Comparison of ENCODE assay signal across 15 cellular contexts in the genomic region with DNA sequence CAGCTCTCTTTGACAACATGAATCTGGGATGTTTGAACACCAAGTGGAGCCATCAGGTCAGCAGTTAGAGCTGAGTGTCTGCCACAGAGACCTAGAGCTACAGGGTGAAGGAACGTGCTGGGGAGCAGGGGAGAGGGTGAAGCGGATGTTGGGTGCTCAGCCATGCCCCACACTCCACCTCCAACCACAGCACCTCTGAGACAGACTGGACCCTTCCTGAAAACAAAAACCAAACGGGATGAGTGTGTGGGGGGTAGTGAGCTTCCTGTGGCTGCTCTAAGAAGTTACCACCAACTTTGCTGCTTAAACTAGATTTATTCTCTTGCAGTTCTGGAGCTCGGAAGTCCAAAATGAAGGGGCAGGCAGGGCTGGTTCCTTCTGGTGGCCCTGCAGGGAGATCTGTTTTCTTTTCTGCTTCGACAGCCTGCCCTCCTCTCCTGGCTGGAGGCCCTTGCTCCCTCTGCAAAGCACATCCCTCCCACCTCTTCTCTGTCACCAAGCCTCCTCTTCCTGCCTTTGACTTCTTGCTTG. TPM values are rescaled to one million over a fixed set of nuclear protein-coding genes. Genes with fewer than 3 reads are reported as not detected.
A peak's percentile ranks its signal among the peaks of the same experiment; 100 is the strongest.
DNase-seq lines count a peak whose midpoint lies in the region; ATAC-seq and TF ChIP-seq lines count a peak whose summit lies in the region.
"Had no signal": no experiment of that assay in that cellular context is flagged by ENCODE, and none has a peak within 500 bp of the region (broad histone marks: within the 10 kb centered on the region; RNA-seq: fewer than 3 reads in every experiment).

No MANE protein-coding gene starts in this region.

- peaks cover 58% of the 10 kb centered on the region for H3K36me3 Mint-ChIP-seq in activated CD8-positive, alpha-beta T cell treated with anti-CD3 and anti-CD28 coated beads, Interleukin-2, amount 10 ng/mL, durations not matched to agents 7 days and 5 days (ENCODE audit: low read depth)
- peaks cover 40% of the 10 kb centered on the region for H3K36me3 Mint-ChIP-seq in endothelial cell (ENCODE audit: low read depth, unreplicated experiment)

- H3K4me1 Mint-ChIP-seq in activated CD8-positive, alpha-beta T cell treated with anti-CD3 and anti-CD28 coated beads, Interleukin-2, amount 10 ng/mL, durations not matched to agents 7 days and 5 days (ENCODE audit: low read depth): peaks cover 66% of the 10 kb centered on the region
- peaks cover 10% of the 10 kb centered on the region for H3K4me1 Mint-ChIP-seq in endothelial cell (ENCODE audit: unreplicated experiment)

- H3K9me3 ChIP-seq in thymus (ENCODE audit: control insufficient read depth): no peaks in the 10 kb centered on the region

- H3K27ac Mint-ChIP-seq in activated CD8-positive, alpha-beta T cell treated with anti-CD3 and anti-CD28 coated beads, Interleukin-2, amount 10 ng/mL, durations not matched to agents 7 days and 5 days: peak overlapping the region; percentile 95
- peak overlapping the region; percentile 43 for H3K27ac Mint-ChIP-seq in endothelial cell (ENCODE audit: unreplicated experiment)

- peaks cover 33% of the 10 kb centered on the region for H3K4me1 ChIP-seq in thymus (ENCODE audit: control insufficient read depth, insufficient read depth, low read length)

- CTCF ChIA-PET in activated CD8-positive, alpha-beta T cell treated with anti-CD3 and anti-CD28 coated beads, Interleukin-2, amount 10 ng/mL, durations not matched to agents 7 days and 5 days (lab: Charles Lee): interaction anchor here (0.8 to 2.3 kb wide), 5 partner anchors 13 to 71 kb away, joined by 3 to 24 read pairs (median 5); no protein-coding TSS in a partner anchor

- H3K4me3 Mint-ChIP-seq in activated CD8-positive, alpha-beta T cell treated with anti-CD3 and anti-CD28 coated beads, Interleukin-2, amount 10 ng/mL, durations not matched to agents 7 days and 5 days: peak overlapping the region; percentile 53
- H3K4me3 Mint-ChIP-seq in endothelial cell (ENCODE audit: unreplicated experiment): no peak overlapping the region

- POLR2A ChIA-PET in activated CD8-positive, alpha-beta T cell treated with anti-CD3 and anti-CD28 coated beads, Interleukin-2, amount 10 ng/mL, durations not matched to agents 7 days and 5 days (lab: Charles Lee): interaction anchor here (0.6 to 1.8 kb wide), 8 partner anchors 15 to 74 kb away, joined by 3 to 6 read pairs (median 4); no protein-coding TSS in a partner anchor

- ATAC-seq in activated CD8-positive, alpha-beta T cell treated with anti-CD3 and anti-CD28 coated beads, Interleukin-2, amount 10 ng/mL, durations not matched to agents 7 days and 5 days: peak; percentile 72
- ATAC-seq: right cardiac atrium had no signal

- 42% methylated on average over 5 of the region's 5 CpGs for WGBS in thymus

- H3K9me3 Mint-ChIP-seq in activated CD8-positive, alpha-beta T cell treated with anti-CD3 and anti-CD28 coated beads, Interleukin-2, amount 10 ng/mL, durations not matched to agents 7 days and 5 days (ENCODE audit: insufficient read depth): no peaks in the 10 kb centered on the region
- no peaks in the 10 kb centered on the region for H3K9me3 Mint-ChIP-seq in endothelial cell (ENCODE audit: unreplicated experiment)

- peak; percentile 20 for DNase-seq in stimulated activated CD4-positive, alpha-beta T cell treated with anti-CD3 and anti-CD28 coated beads, Interleukin-1b, Interleukin-23, amount 100 ng/mL, for 48 hours
- no peak for DNase-seq in stimulated activated CD4-positive, alpha-beta T cell treated with anti-CD3 and anti-CD28 coated beads, Interleukin-4, amount 100 ng/mL, for 4 hours
- peak; percentile 79 for DNase-seq in activated CD8-positive, alpha-beta T cell treated with anti-CD3 and anti-CD28 coated beads, Interleukin-2, amount 10 ng/mL, durations not matched to agents 7 days and 5 days
- no peak for DNase-seq in endothelial cell (ENCODE audit: low spot score)
- DNase-seq in retina: no peak
- DNase-seq in NCI-H2081 treated with DMSO at 0.1 percent for 48 hours (lab: John Stamatoyannopoulos, UW): no peak
- no peak for DNase-seq in NCI-H2227 (lab: John Stamatoyannopoulos, UW; ENCODE audit: unreplicated experiment)
- DNase-seq: activated gamma-delta T cell treated with Interleukin-2 at 50 U/mL for 16 hours, NCI-H1436 treated with DMSO at 0.1 percent for 48 hours, NCI-H510A treated with DMSO at 0.1 percent for 48 hours, OCI-M1 had no signal

- peak overlapping the region; percentile 34 for H3K4me3 ChIP-seq in thymus (ENCODE audit: low read length)
- H3K4me3 ChIP-seq: cardiac muscle cell, lung had no signal

- no peak for TF ChIP-seq CTCF in endothelial cell (IDR thresholded peaks at IDR 0.05; ENCODE audit: unreplicated experiment)

- H3K27ac ChIP-seq in thymus (ENCODE audit: low read depth): peak overlapping the region; percentile 90
- H3K27ac ChIP-seq: cardiac muscle cell had no signal

- no peaks in the 10 kb centered on the region for H3K27me3 Mint-ChIP-seq in activated CD8-positive, alpha-beta T cell treated with anti-CD3 and anti-CD28 coated beads, Interleukin-2, amount 10 ng/mL, durations not matched to agents 7 days and 5 days (ENCODE audit: low read depth)
- peaks cover 23% of the 10 kb centered on the region for H3K27me3 Mint-ChIP-seq in endothelial cell (ENCODE audit: unreplicated experiment)

- H3K36me3 ChIP-seq in thymus (ENCODE audit: control insufficient read depth, insufficient read depth): peaks cover 23% of the 10 kb centered on the region
- H3K36me3 ChIP-seq: cardiac muscle cell had no signal

- H3K27me3 ChIP-seq in thymus (ENCODE audit: control insufficient read depth, insufficient read depth): no peaks in the 10 kb centered on the region
- H3K27me3 ChIP-seq: cardiac muscle cell had no signal

RNA-seq across cellular contexts. Expression of a gene that starts 5.6 kb away (rescaled TPM):
- 10 to 100 TPM; 63.7 to 69.3 TPM for total RNA-seq in activated CD8-positive, alpha-beta T cell treated with anti-CD3 and anti-CD28 coated beads, Interleukin-2, amount 10 ng/mL, durations not matched to agents 7 days and 5 days
- 44.3 TPM for total RNA-seq in endothelial cell (ENCODE audit: unreplicated experiment)
- polyA plus RNA-seq in thymus: 19.5 TPM

RNA-seq across cellular contexts. Expression of a gene that starts 53.2 kb away (rescaled TPM):
- 10 to 100 TPM; 88.0 to 90.6 TPM for total RNA-seq in activated CD8-positive, alpha-beta T cell treated with anti-CD3 and anti-CD28 coated beads, Interleukin-2, amount 10 ng/mL, durations not matched to agents 7 days and 5 days
- total RNA-seq in endothelial cell (ENCODE audit: unreplicated experiment): 74.1 TPM
- 85.4 TPM for polyA plus RNA-seq in thymus

Comparison
In these comparisons a context has a peak if more than half of its experiments do, and no peak if none do; other contexts are left out.
1. DNase-seq: peak in stimulated activated CD4-positive, alpha-beta T cell treated with anti-CD3 and anti-CD28 coated beads, Interleukin-1b, Interleukin-23, amount 100 ng/mL, for 48 hours (single experiment) and activated CD8-positive, alpha-beta T cell treated with anti-CD3 and anti-CD28 coated beads, Interleukin-2, amount 10 ng/mL, durations not matched to agents 7 days and 5 days (single experiment); none in stimulated activated CD4-positive, alpha-beta T cell treated with anti-CD3 and anti-CD28 coated beads, Interleukin-4, amount 100 ng/mL, for 4 hours (0 of 2), endothelial cell (single experiment), retina (single experiment), NCI-H2081 treated with DMSO at 0.1 percent for 48 hours (single experiment) and NCI-H2227 (single experiment).